ENCODE assay signal across 1 cellular context in the genomic region with DNA sequence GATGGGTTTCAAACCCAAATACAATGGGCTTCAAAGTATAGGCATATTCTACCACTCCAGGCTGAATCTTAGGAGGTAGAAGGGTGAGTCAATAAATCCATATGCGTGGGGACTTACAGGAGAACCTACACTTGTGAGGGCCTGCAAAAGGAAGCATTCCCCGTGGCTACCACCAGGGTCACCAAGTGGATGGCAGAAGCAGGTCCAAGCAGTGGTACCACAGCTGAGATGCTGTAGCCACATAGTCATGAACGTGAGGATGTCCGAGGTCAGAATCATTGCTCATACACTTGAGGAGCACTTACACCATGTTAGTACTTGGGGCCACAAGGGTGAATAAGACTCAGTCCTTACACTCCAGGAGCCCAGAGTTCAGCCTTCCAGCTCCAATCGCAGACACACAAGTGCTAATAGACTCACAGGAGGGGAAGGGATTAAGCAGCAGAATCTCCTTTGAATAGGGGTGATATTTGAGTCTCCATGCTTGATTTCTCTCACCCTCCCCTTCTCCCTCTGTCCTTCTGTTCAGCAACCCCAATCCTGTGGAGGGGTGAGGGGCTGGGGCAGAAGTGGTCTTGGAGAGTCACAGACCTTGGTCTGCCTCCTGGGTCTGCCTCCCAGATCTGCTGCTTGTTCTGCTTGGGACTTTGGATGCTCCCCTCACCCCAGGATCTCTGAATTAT.
TF ChIP-seq lines count a peak whose summit lies in the region.

No MANE protein-coding gene starts in this region.

TF ChIP-seq in H1, 55 proteins besides CTCF, POLR2A, EP300 and RAD21:
- TF ChIP-seq CBX5 (IDR thresholded peaks at IDR 0.05; ENCODE audit: low read depth, low read length) (no peak), SP1 (IDR thresholded peaks at IDR 0.05; ENCODE audit: low read depth, low read length) (no peak), NRF1 (IDR thresholded peaks at IDR 0.05; ENCODE audit: low read depth, low read length) (no peak), TEAD4 (IDR thresholded peaks at IDR 0.05; ENCODE audit: low read depth, low read length) (no peak), SUZ12 (IDR thresholded peaks at IDR 0.05; ENCODE audit: low read length) (no peak), KDM5A (IDR thresholded peaks at IDR 0.05; ENCODE audit: low read length) (no peak), PHF8 (conservative IDR thresholded peaks at IDR 0.05; ENCODE audit: low read depth, low read length) (no peak), SIX5 (IDR thresholded peaks at IDR 0.05; ENCODE audit: low read depth, low read length) (no peak), CREB1 (IDR thresholded peaks at IDR 0.05) (no peak), RFX5 (IDR thresholded peaks at IDR 0.05; ENCODE audit: borderline replicate concordance, low read depth, low read length) (no peak), RBBP5 (IDR thresholded peaks at IDR 0.05; ENCODE audit: borderline replicate concordance, low read depth, low read length) (no peak), TBP (IDR thresholded peaks at IDR 0.05; ENCODE audit: low read depth, low read length) (no peak), SRF (IDR thresholded peaks at IDR 0.05; ENCODE audit: low read depth, low read length) (no peak)
- TF ChIP-seq, protein P1, sequence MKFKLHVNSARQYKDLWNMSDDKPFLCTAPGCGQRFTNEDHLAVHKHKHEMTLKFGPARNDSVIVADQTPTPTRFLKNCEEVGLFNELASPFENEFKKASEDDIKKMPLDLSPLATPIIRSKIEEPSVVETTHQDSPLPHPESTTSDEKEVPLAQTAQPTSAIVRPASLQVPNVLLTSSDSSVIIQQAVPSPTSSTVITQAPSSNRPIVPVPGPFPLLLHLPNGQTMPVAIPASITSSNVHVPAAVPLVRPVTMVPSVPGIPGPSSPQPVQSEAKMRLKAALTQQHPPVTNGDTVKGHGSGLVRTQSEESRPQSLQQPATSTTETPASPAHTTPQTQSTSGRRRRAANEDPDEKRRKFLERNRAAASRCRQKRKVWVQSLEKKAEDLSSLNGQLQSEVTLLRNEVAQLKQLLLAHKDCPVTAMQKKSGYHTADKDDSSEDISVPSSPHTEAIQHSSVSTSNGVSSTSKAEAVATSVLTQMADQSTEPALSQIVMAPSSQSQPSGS (IDR thresholded peaks at IDR 0.05; ENCODE audit: low read length), result no peak
